9 cellular contexts compared by ENCODE assay signal in genomic region chr17:28738680-28739384, GRCh38. TPM values are rescaled to one million over a fixed set of nuclear protein-coding genes. Genes with fewer than 3 reads are reported as not detected.
DNase-seq lines count a peak whose midpoint lies in the region; ATAC-seq and TF ChIP-seq lines count a peak whose summit lies in the region.
"Had no signal": no experiment of that assay in that cellular context is flagged by ENCODE, and none has a peak within 500 bp of the region (broad histone marks: within the 10 kb centered on the region; RNA-seq: fewer than 3 reads in every experiment).

No MANE protein-coding gene starts in this region.

- H3K4me3 ChIP-seq in DND-41 (ENCODE audit: low read depth in 1 of 2, low read length in 2 of 2), result no peak overlapping the region
- H3K4me3 ChIP-seq: right lobe of liver had no signal

- H3K36me3 ChIP-seq in DND-41 (ENCODE audit: insufficient read depth, low read length), result no peaks in the 10 kb centered on the region
- H3K36me3 ChIP-seq: right lobe of liver had no signal

- ATAC-seq in DND-41 (ENCODE audit: insufficient read depth, low read depth), result peak; percentile 8; the same call in 1 of the 3 replicates
- peak; percentile 31 for ATAC-seq in HG02610 (IDR thresholded peaks at IDR 0.05; ENCODE audit: unreplicated experiment)
- ATAC-seq in activated CD8-positive, alpha-beta memory T cell treated with anti-CD3 and anti-CD28 coated beads, Interleukin-2, amount 10 ng/mL, durations not matched to agents 7 days and 5 days, result no peak
- ATAC-seq in natural killer cell, result peak; percentile 15 to 46 (median 27)

- intact Hi-C loops in natural killer cell (cut with micrococcal nuclease), result no loop called here

- no peaks in the 10 kb centered on the region for H3K27me3 Mint-ChIP-seq in activated CD8-positive, alpha-beta memory T cell treated with anti-CD3 and anti-CD28 coated beads, Interleukin-2, amount 10 ng/mL, durations not matched to agents 7 days and 5 days
- H3K27me3 Mint-ChIP-seq in natural killer cell (ENCODE audit: low read depth in 2 of 2) (no peaks in the 10 kb centered on the region), immature natural killer cell (ENCODE audit: low read depth in 3 of 3) (peaks cover 0 to 3% (median 2%) of the 10 kb centered on the region in 3 donors)

- no peak overlapping the region for H2AFZ ChIP-seq in DND-41 (ENCODE audit: low read depth, low read length)

- H3K27ac Mint-ChIP-seq in activated CD8-positive, alpha-beta memory T cell treated with anti-CD3 and anti-CD28 coated beads, Interleukin-2, amount 10 ng/mL, durations not matched to agents 7 days and 5 days, result peak overlapping the region; percentile 52
- H3K27ac Mint-ChIP-seq in natural killer cell (no peak overlapping the region), immature natural killer cell (peak overlapping the region in 1 of 6 donors; percentile 71)

- H3K4me3 Mint-ChIP-seq in activated CD8-positive, alpha-beta memory T cell treated with anti-CD3 and anti-CD28 coated beads, Interleukin-2, amount 10 ng/mL, durations not matched to agents 7 days and 5 days, result no peak overlapping the region
- no peak overlapping the region for H3K4me3 Mint-ChIP-seq in natural killer cell
- no peak overlapping the region for H3K4me3 Mint-ChIP-seq in immature natural killer cell

- H3K4me1 ChIP-seq in DND-41 (ENCODE audit: insufficient read depth, low read length), result peaks cover 8% of the 10 kb centered on the region

- no peak overlapping the region for H3K4me2 ChIP-seq in DND-41 (ENCODE audit: insufficient read depth, low read length)

- DNase-seq in DND-41, result peak; percentile 37
- no peak for DNase-seq in activated CD8-positive, alpha-beta memory T cell treated with anti-CD3 and anti-CD28 coated beads, Interleukin-2, amount 10 ng/mL, durations not matched to agents 7 days and 5 days
- no peak for DNase-seq in natural killer cell
- no peak for DNase-seq in NCI-H2171 (lab: John Stamatoyannopoulos, UW)
- DNase-seq in DMS114 treated with DMSO at 0.1 percent for 48 hours (lab: John Stamatoyannopoulos, UW; ENCODE audit: unreplicated experiment), result no peak
- DNase-seq in immature natural killer cell, result no peak
- DNase-seq in NCI-H446 (lab: John Stamatoyannopoulos, UW), result no peak
- DNase-seq: right lobe of liver had no signal

- H3K79me2 ChIP-seq in DND-41 (ENCODE audit: insufficient read depth, low read length), result no peaks in the 10 kb centered on the region

- peaks cover 3% of the 10 kb centered on the region for H3K9me3 Mint-ChIP-seq in activated CD8-positive, alpha-beta memory T cell treated with anti-CD3 and anti-CD28 coated beads, Interleukin-2, amount 10 ng/mL, durations not matched to agents 7 days and 5 days (ENCODE audit: low read depth)
- H3K9me3 Mint-ChIP-seq in natural killer cell (no peaks in the 10 kb centered on the region), immature natural killer cell (no peaks in the 10 kb centered on the region)

- H3K36me3 Mint-ChIP-seq in activated CD8-positive, alpha-beta memory T cell treated with anti-CD3 and anti-CD28 coated beads, Interleukin-2, amount 10 ng/mL, durations not matched to agents 7 days and 5 days, result peaks cover 21% of the 10 kb centered on the region
- H3K36me3 Mint-ChIP-seq in natural killer cell (no peaks in the 10 kb centered on the region), immature natural killer cell (no peaks in the 10 kb centered on the region)

- peaks cover 26% of the 10 kb centered on the region for H3K4me1 Mint-ChIP-seq in activated CD8-positive, alpha-beta memory T cell treated with anti-CD3 and anti-CD28 coated beads, Interleukin-2, amount 10 ng/mL, durations not matched to agents 7 days and 5 days
- H3K4me1 Mint-ChIP-seq in natural killer cell (peaks cover 0 to 17% of the 10 kb centered on the region in 2 donors), immature natural killer cell (peaks cover 0 to 4% of the 10 kb centered on the region in 2 donors)

- H3K9me3 ChIP-seq in DND-41 (ENCODE audit: insufficient read depth, low read length, severe bottlenecking), result no peaks in the 10 kb centered on the region
- H3K9me3 ChIP-seq: right lobe of liver had no signal

- H3K27ac ChIP-seq in DND-41 (ENCODE audit: low read length), result no peak overlapping the region
- H3K27ac ChIP-seq: right lobe of liver had no signal

- H4K20me1 ChIP-seq in DND-41 (ENCODE audit: insufficient read depth, low read length), result no peaks in the 10 kb centered on the region

- CTCF ChIA-PET in activated CD8-positive, alpha-beta memory T cell treated with anti-CD3 and anti-CD28 coated beads, Interleukin-2, amount 10 ng/mL, durations not matched to agents 7 days and 5 days (lab: Charles Lee), result interaction anchor here (16.9 kb wide), 1 partner anchor 9 kb away, joined by 591 read pairs; the partner anchor contains the start of genes NEK8 and TLCD1

- TF ChIP-seq CTCF in DND-41 (IDR thresholded peaks at IDR 0.05; ENCODE audit: borderline replicate concordance, extremely low read depth, low read length, poor library complexity, severe bottlenecking) (no peak), natural killer cell (IDR thresholded peaks at IDR 0.05) (no peak)

- no peaks in the 10 kb centered on the region for H3K27me3 ChIP-seq in DND-41 (ENCODE audit: insufficient read depth, low read length, poor library complexity)
- H3K27me3 ChIP-seq: right lobe of liver had no signal

- H3K9ac ChIP-seq in DND-41 (ENCODE audit: low read depth, low read length), result no peak overlapping the region

RNA-seq across cellular contexts. Expression of gene TRAF4, which starts 5.0 kb away (rescaled TPM):
- 100 to 1,000 TPM in 1 of 2 experiments, 10 to 100 TPM in 1; 60.1 to 107 TPM for total RNA-seq in activated CD8-positive, alpha-beta memory T cell treated with anti-CD3 and anti-CD28 coated beads, Interleukin-2, amount 10 ng/mL, durations not matched to agents 7 days and 5 days
- 100 to 1,000 TPM in 2 of 3 donors, 10 to 100 TPM in 1; 97.8 to 209 (median 122) TPM for total RNA-seq in natural killer cell
- polyA plus RNA-seq in immature natural killer cell, result 1 to 10 TPM; 2.5 to 5.1 (median 2.7) TPM

RNA-seq across cellular contexts. Expression of gene NEK8, which starts 10.2 kb away (rescaled TPM):
- 1 to 10 TPM; 3.6 to 5.1 TPM for total RNA-seq in activated CD8-positive, alpha-beta memory T cell treated with anti-CD3 and anti-CD28 coated beads, Interleukin-2, amount 10 ng/mL, durations not matched to agents 7 days and 5 days
- 1 to 10 TPM; 5.9 to 7.4 (median 6.8) TPM for total RNA-seq in natural killer cell
- polyA plus RNA-seq in immature natural killer cell, result 1 to 10 TPM; 1.7 to 4.2 (median 3.6) TPM

RNA-seq across cellular contexts. Expression of gene TLCD1, which starts 12.8 kb away (rescaled TPM):
- 1 to 10 TPM; 3.2 to 5.6 TPM for total RNA-seq in activated CD8-positive, alpha-beta memory T cell treated with anti-CD3 and anti-CD28 coated beads, Interleukin-2, amount 10 ng/mL, durations not matched to agents 7 days and 5 days
- total RNA-seq in natural killer cell, result 1 to 10 TPM in 1 of 3 donors, not detected in 2; 1.0 TPM
- not detected for polyA plus RNA-seq in immature natural killer cell

RNA-seq across cellular contexts. Expression of gene RPL23A, which starts 19.0 kb away (rescaled TPM):
- total RNA-seq in activated CD8-positive, alpha-beta memory T cell treated with anti-CD3 and anti-CD28 coated beads, Interleukin-2, amount 10 ng/mL, durations not matched to agents 7 days and 5 days, result 1,000 to 10,000 TPM; 1,823 to 1,960 TPM
- total RNA-seq in natural killer cell, result 1,000 to 10,000 TPM; 1,375 to 1,532 (median 1,498) TPM
- 1,000 to 10,000 TPM; 2,545 to 3,232 (median 2,896) TPM for polyA plus RNA-seq in immature natural killer cell

RNA-seq across cellular contexts. Expression of gene RAB34, which starts 21.2 kb away (rescaled TPM):
- total RNA-seq in activated CD8-positive, alpha-beta memory T cell treated with anti-CD3 and anti-CD28 coated beads, Interleukin-2, amount 10 ng/mL, durations not matched to agents 7 days and 5 days, result 1 to 10 TPM; 5.6 to 8.3 TPM
- 10 to 100 TPM in 1 of 3 donors, 1 to 10 TPM in 2; 3.7 to 12.9 (median 3.8) TPM for total RNA-seq in natural killer cell
- 1 to 10 TPM; 2.3 to 6.1 (median 5.3) TPM for polyA plus RNA-seq in immature natural killer cell
